9 cellular contexts compared by ENCODE assay signal in the genomic region with DNA sequence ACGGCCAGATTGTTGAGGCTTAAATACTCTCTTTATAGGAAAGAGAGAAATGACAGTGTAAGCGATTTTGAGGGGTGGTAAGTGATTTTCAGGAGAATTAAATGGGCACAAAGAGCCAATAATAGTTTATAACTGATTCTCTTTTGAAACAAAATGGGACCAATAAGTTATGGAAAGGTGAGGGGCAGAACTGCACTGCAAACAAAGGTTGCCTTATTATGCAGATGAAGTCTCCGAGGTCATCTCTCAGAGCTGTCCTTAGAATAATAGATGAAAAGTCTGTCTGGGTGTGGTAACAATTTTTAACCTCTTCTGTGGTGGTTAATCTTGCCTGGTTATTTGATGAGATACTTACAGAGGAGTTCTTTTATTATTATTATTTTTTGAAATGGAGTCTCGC. TPM values are rescaled to one million over a fixed set of nuclear protein-coding genes. Genes with fewer than 3 reads are reported as not detected.
"Had no signal": no experiment of that assay in that cellular context is flagged by ENCODE, and none has a peak within 500 bp of the region (broad histone marks: within the 10 kb centered on the region; RNA-seq: fewer than 3 reads in every experiment).

No MANE protein-coding gene starts in this region.

- H3K27ac ChIP-seq: HL-60 had no signal

- H3K4me3 ChIP-seq: K562 had no signal

- H3K27ac Mint-ChIP-seq: IgD-negative memory B cell had no signal

- DNase-seq: IMR-90, KBM-7, KG1 had no signal

- H3K4me3 Mint-ChIP-seq: IgD-negative memory B cell had no signal

RNA-seq across cellular contexts. Expression of a gene that starts 14.7 kb away (rescaled TPM):
- total RNA-seq: HepG2, HT-29, HT1080, IMR-90, K562 had no signal
- polyA plus RNA-seq: HepG2, IMR-90, K562 had no signal

RNA-seq across cellular contexts. Expression of a gene that starts 59.0 kb away (rescaled TPM):
- total RNA-seq: HepG2, K562 had no signal
- polyA plus RNA-seq: HepG2, K562 had no signal
